ENCODE assay signal across 8 cellular contexts in genomic region chr21:45287438-45288391, GRCh38. TPM values are rescaled to one million over a fixed set of nuclear protein-coding genes. Genes with fewer than 3 reads are reported as not detected.
DNase-seq lines count a peak whose midpoint lies in the region; ATAC-seq and TF ChIP-seq lines count a peak whose summit lies in the region.

A gene with protein sequence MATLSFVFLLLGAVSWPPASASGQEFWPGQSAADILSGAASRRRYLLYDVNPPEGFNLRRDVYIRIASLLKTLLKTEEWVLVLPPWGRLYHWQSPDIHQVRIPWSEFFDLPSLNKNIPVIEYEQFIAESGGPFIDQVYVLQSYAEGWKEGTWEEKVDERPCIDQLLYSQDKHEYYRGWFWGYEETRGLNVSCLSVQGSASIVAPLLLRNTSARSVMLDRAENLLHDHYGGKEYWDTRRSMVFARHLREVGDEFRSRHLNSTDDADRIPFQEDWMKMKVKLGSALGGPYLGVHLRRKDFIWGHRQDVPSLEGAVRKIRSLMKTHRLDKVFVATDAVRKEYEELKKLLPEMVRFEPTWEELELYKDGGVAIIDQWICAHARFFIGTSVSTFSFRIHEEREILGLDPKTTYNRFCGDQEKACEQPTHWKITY (minus strand): TSS chr21:45287895. CDS start chr21:45287871, 24 bp downstream.

- H3K27ac Mint-ChIP-seq in activated T-helper 17 cell treated with anti-CD3 and anti-CD28 coated beads, Interleukin-2, amount 50 U/mL, for 72 hours, result peak within 1 kb of the TSS; percentile 70
- peak within 1 kb of the TSS; percentile 72 to 93 (median 87) for H3K27ac Mint-ChIP-seq in naive thymus-derived CD4-positive, alpha-beta T cell
- peak within 1 kb of the TSS; percentile 89 for H3K27ac Mint-ChIP-seq in stimulated activated memory B cell treated with anti-CD40 and anti-IgM and Interleukin-4, amounts not matched to agents 10 μg/mL and 1 μg/mL and 100 μg/mL, for 72 hours

- TF ChIP-seq CTCF in RWPE2 (IDR thresholded peaks at IDR 0.05; ENCODE audit: poor library complexity, severe bottlenecking), result no peak

- H3K4me3 Mint-ChIP-seq in activated T-helper 17 cell treated with anti-CD3 and anti-CD28 coated beads, Interleukin-2, amount 50 U/mL, for 72 hours, result peak within 1 kb of the TSS; percentile 78
- peak within 1 kb of the TSS; percentile 68 to 88 (median 87) for H3K4me3 Mint-ChIP-seq in naive thymus-derived CD4-positive, alpha-beta T cell
- peak within 1 kb of the TSS; percentile 85 for H3K4me3 Mint-ChIP-seq in stimulated activated memory B cell treated with anti-CD40 and anti-IgM and Interleukin-4, amounts not matched to agents 10 μg/mL and 1 μg/mL and 100 μg/mL, for 72 hours

- ATAC-seq in RWPE2 (ENCODE audit: low read depth), result peak; percentile 65
- ATAC-seq in activated T-helper 17 cell treated with anti-CD3 and anti-CD28 coated beads, Interleukin-2, amount 50 U/mL, for 72 hours (replicated peaks), result peak; percentile 92
- ATAC-seq in naive thymus-derived CD4-positive, alpha-beta T cell, result peak; percentile 91
- peak; percentile 88 for ATAC-seq in stimulated activated memory B cell treated with anti-CD40 and anti-IgM and Interleukin-4, amounts not matched to agents 10 μg/mL and 1 μg/mL and 100 μg/mL, for 72 hours

- intact Hi-C loops in naive thymus-derived CD4-positive, alpha-beta T cell (cut with micrococcal nuclease), result loop anchor here (1.0 to 5.0 kb wide), 8 partner anchors 135 to 470 kb away; partner anchors contain the start of genes SLC19A1 (in 2 of the 2), PCBP3 (in 1 of the 2) and SUMO3 (in 1 of the 2)

- H3K36me3 Mint-ChIP-seq in activated T-helper 17 cell treated with anti-CD3 and anti-CD28 coated beads, Interleukin-2, amount 50 U/mL, for 72 hours (ENCODE audit: low read depth), result peaks cover 25% of the 10 kb centered on the region
- peaks cover 6 to 16% (median 13%) of the 10 kb centered on the region in 5 donors for H3K36me3 Mint-ChIP-seq in naive thymus-derived CD4-positive, alpha-beta T cell
- H3K36me3 Mint-ChIP-seq in stimulated activated memory B cell treated with anti-CD40 and anti-IgM and Interleukin-4, amounts not matched to agents 10 μg/mL and 1 μg/mL and 100 μg/mL, for 72 hours, result peaks cover 22% of the 10 kb centered on the region

- H3K4me3 ChIP-seq in H7 (ENCODE audit: insufficient read depth, low read depth, low read length) (peak within 1 kb of the TSS; percentile 78), RWPE2 (ENCODE audit: severe bottlenecking) (peak within 1 kb of the TSS; percentile 91)
- H3K4me3 ChIP-seq in naive thymus-derived CD4-positive, alpha-beta T cell (ENCODE audit: low read length), result peak within 1 kb of the TSS; percentile 68

- POLR2A ChIA-PET in naive thymus-derived CD4-positive, alpha-beta T cell (lab: Charles Lee), result interaction anchor here (0.8 to 1.6 kb wide), 2 partner anchors 16 to 35 kb away, joined by 3 to 18 read pairs; no protein-coding TSS in a partner anchor

- H3K27me3 Mint-ChIP-seq in activated T-helper 17 cell treated with anti-CD3 and anti-CD28 coated beads, Interleukin-2, amount 50 U/mL, for 72 hours, result no peaks in the 10 kb centered on the region
- H3K27me3 Mint-ChIP-seq in naive thymus-derived CD4-positive, alpha-beta T cell, result peaks cover 0 to 10% (median 0%) of the 10 kb centered on the region in 5 donors
- no peaks in the 10 kb centered on the region for H3K27me3 Mint-ChIP-seq in stimulated activated memory B cell treated with anti-CD40 and anti-IgM and Interleukin-4, amounts not matched to agents 10 μg/mL and 1 μg/mL and 100 μg/mL, for 72 hours

- no peaks in the 10 kb centered on the region for H3K4me1 ChIP-seq in RWPE2 (ENCODE audit: insufficient read depth, poor library complexity, severe bottlenecking)
- H3K4me1 ChIP-seq in naive thymus-derived CD4-positive, alpha-beta T cell (ENCODE audit: control insufficient read depth in 2 of 2, insufficient read depth in 2 of 2, low read length in 2 of 2), result peaks cover 7 to 16% of the 10 kb centered on the region in 2 donors

- DNase-seq in EL (peak; percentile 93), H7 (peak; percentile 99), M059J (ENCODE audit: low read depth) (peak; percentile 94), RWPE2 (ENCODE audit: low spot score) (peak; percentile 89), fibroblast of gingiva (ENCODE audit: low read depth) (peak; percentile 92)
- peak; percentile 95 to 100 (median 98) for DNase-seq in naive thymus-derived CD4-positive, alpha-beta T cell

- H3K27ac ChIP-seq in RWPE2 (ENCODE audit: poor library complexity, severe bottlenecking), result no peak within 1 kb of the TSS
- H3K27ac ChIP-seq in naive thymus-derived CD4-positive, alpha-beta T cell (ENCODE audit: low read depth, low read length), result peak within 1 kb of the TSS; percentile 97

- no peaks in the 10 kb centered on the region for H3K9me3 Mint-ChIP-seq in activated T-helper 17 cell treated with anti-CD3 and anti-CD28 coated beads, Interleukin-2, amount 50 U/mL, for 72 hours
- no peaks in the 10 kb centered on the region for H3K9me3 Mint-ChIP-seq in naive thymus-derived CD4-positive, alpha-beta T cell
- H3K9me3 Mint-ChIP-seq in stimulated activated memory B cell treated with anti-CD40 and anti-IgM and Interleukin-4, amounts not matched to agents 10 μg/mL and 1 μg/mL and 100 μg/mL, for 72 hours, result no peaks in the 10 kb centered on the region

- CTCF ChIA-PET in naive thymus-derived CD4-positive, alpha-beta T cell (lab: Charles Lee), result interaction anchor here (1.5 to 3.1 kb wide), 2 partner anchors 145 to 152 kb away, joined by 4 to 8 read pairs; no protein-coding TSS in a partner anchor

- H3K9me3 ChIP-seq in RWPE2 (ENCODE audit: severe bottlenecking), result no peaks in the 10 kb centered on the region
- no peaks in the 10 kb centered on the region for H3K9me3 ChIP-seq in naive thymus-derived CD4-positive, alpha-beta T cell (ENCODE audit: control insufficient read depth in 2 of 3, low read length in 3 of 3)

- peaks cover 8% of the 10 kb centered on the region for H3K4me1 Mint-ChIP-seq in activated T-helper 17 cell treated with anti-CD3 and anti-CD28 coated beads, Interleukin-2, amount 50 U/mL, for 72 hours
- H3K4me1 Mint-ChIP-seq in naive thymus-derived CD4-positive, alpha-beta T cell, result peaks cover 11 to 46% (median 30%) of the 10 kb centered on the region in 7 donors
- peaks cover 23% of the 10 kb centered on the region for H3K4me1 Mint-ChIP-seq in stimulated activated memory B cell treated with anti-CD40 and anti-IgM and Interleukin-4, amounts not matched to agents 10 μg/mL and 1 μg/mL and 100 μg/mL, for 72 hours

- H3K36me3 ChIP-seq in H7 (replicated peaks; ENCODE audit: control insufficient read depth, insufficient read depth, low read length), result peaks cover 16% of the 10 kb centered on the region
- H3K36me3 ChIP-seq in RWPE2 (ENCODE audit: low read depth), result peaks cover 32% of the 10 kb centered on the region
- peaks cover 10 to 30% (median 14%) of the 10 kb centered on the region in 3 experiments for H3K36me3 ChIP-seq in naive thymus-derived CD4-positive, alpha-beta T cell (ENCODE audit: control insufficient read depth in 2 of 3, insufficient read depth in 3 of 3, low read length in 3 of 3)

- no peaks in the 10 kb centered on the region; the same call in 1 of the 2 replicates for H3K27me3 ChIP-seq in H7 (ENCODE audit: control insufficient read depth, insufficient read depth, low read length)
- H3K27me3 ChIP-seq in RWPE2 (ENCODE audit: insufficient read depth, poor library complexity, severe bottlenecking), result no peaks in the 10 kb centered on the region
- no peaks in the 10 kb centered on the region for H3K27me3 ChIP-seq in naive thymus-derived CD4-positive, alpha-beta T cell (ENCODE audit: control insufficient read depth in 2 of 2, insufficient read depth in 2 of 2, low read length in 2 of 2)

RNA-seq across cellular contexts. Expression of the gene that starts here (rescaled TPM):
- total RNA-seq in H7 (2014; rRNA removed; shearing (Covaris generic)), result 25.4 and 26.9 TPM in 2 replicates
- total RNA-seq in M059J (2014; rRNA removed; shearing (Covaris generic)), result 65.7 and 81.8 TPM in 2 replicates
- total RNA-seq in activated T-helper 17 cell treated with anti-CD3 and anti-CD28 coated beads, Interleukin-2, amount 50 U/mL, for 72 hours, result 10 to 100 TPM; 12.0 to 22.8 TPM
- total RNA-seq in naive thymus-derived CD4-positive, alpha-beta T cell, result 10 to 100 TPM; 20.1 to 53.3 (median 47.8) TPM
- 1 to 10 TPM; 3.8 to 5.4 TPM for polyA plus RNA-seq in naive thymus-derived CD4-positive, alpha-beta T cell
